ENCODE assay signal across 14 cellular contexts in the genomic region with DNA sequence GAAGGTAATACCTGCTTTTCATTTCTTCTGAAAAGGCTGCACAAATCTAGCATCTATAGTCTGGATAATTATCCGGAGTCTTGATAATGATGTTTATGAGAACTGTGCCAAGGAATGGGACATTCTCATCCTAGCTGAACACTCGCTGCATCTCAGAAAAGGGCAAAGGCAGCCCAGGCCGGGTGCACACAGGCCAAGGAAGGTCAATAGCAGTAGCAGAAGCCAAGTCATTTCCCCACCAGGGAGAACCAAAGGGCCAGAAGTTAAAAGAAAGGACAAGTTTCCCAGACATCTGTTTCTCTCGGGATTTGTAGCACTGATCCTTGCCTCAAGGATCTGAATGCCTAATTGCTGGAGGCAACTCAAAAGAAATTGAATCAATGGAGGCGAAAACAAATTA.
DNase-seq lines count a peak whose midpoint lies in the region; ATAC-seq and TF ChIP-seq lines count a peak whose summit lies in the region.
"Had no signal": no experiment of that assay in that cellular context is flagged by ENCODE, and none has a peak within 500 bp of the region (broad histone marks: within the 10 kb centered on the region; RNA-seq: fewer than 3 reads in every experiment).

No MANE protein-coding gene starts in this region.

- no peak overlapping the region for H3K4me3 Mint-ChIP-seq in nephron
- no peak overlapping the region for H3K4me3 Mint-ChIP-seq in stimulated activated naive CD8-positive, alpha-beta T cell treated with anti-CD3 and anti-CD28 coated beads, Interleukin-15, amount 100 ng/mL, for 72 hours
- H3K4me3 Mint-ChIP-seq: CD4-positive, alpha-beta T cell; IgD-negative memory B cell had no signal

- H3K36me3 ChIP-seq in right atrium auricular region (no peaks in the 10 kb centered on the region), heart right ventricle (no peaks in the 10 kb centered on the region)

- peaks cover 17% of the 10 kb centered on the region for H3K4me1 Mint-ChIP-seq in nephron
- no peaks in the 10 kb centered on the region for H3K4me1 Mint-ChIP-seq in stimulated activated naive CD8-positive, alpha-beta T cell treated with anti-CD3 and anti-CD28 coated beads, Interleukin-15, amount 100 ng/mL, for 72 hours
- H3K4me1 Mint-ChIP-seq: IgD-negative memory B cell had no signal

- H3K27me3 ChIP-seq in right atrium auricular region, result no peaks in the 10 kb centered on the region
- no peaks in the 10 kb centered on the region for H3K27me3 ChIP-seq in heart right ventricle
- no peaks in the 10 kb centered on the region for H3K27me3 ChIP-seq in foreskin keratinocyte

- H3K4me3 ChIP-seq in right atrium auricular region (no peak overlapping the region), heart right ventricle (no peak overlapping the region)
- H3K4me3 ChIP-seq: GM23248 had no signal

- peaks cover 3% of the 10 kb centered on the region for H3K9me3 Mint-ChIP-seq in nephron
- peaks cover 0 to 4% of the 10 kb centered on the region in 2 donors for H3K9me3 Mint-ChIP-seq in stimulated activated naive CD8-positive, alpha-beta T cell treated with anti-CD3 and anti-CD28 coated beads, Interleukin-15, amount 100 ng/mL, for 72 hours
- H3K9me3 Mint-ChIP-seq: CD4-positive, alpha-beta T cell; IgD-negative memory B cell had no signal

- H3K27me3 Mint-ChIP-seq in nephron (ENCODE audit: low read depth), result no peaks in the 10 kb centered on the region
- no peaks in the 10 kb centered on the region for H3K27me3 Mint-ChIP-seq in stimulated activated naive CD8-positive, alpha-beta T cell treated with anti-CD3 and anti-CD28 coated beads, Interleukin-15, amount 100 ng/mL, for 72 hours
- H3K27me3 Mint-ChIP-seq: CD4-positive, alpha-beta T cell; IgD-negative memory B cell had no signal

- H3K4me1 ChIP-seq in right atrium auricular region, result peaks cover 0 to 11% of the 10 kb centered on the region in 2 donors
- peaks cover 0 to 23% (median 11%) of the 10 kb centered on the region in 9 donors for H3K4me1 ChIP-seq in heart right ventricle
- H3K4me1 ChIP-seq in foreskin keratinocyte, result no peaks in the 10 kb centered on the region

- intact Hi-C loops in Right ventricle myocardium superior (cut with DNase I) (no loop called here), heart right ventricle (cut with DNase I) (no loop called here)

- 48 to 53% methylated on average over 5 of the region's 5 CpGs for WGBS in heart right ventricle, 2 donors

- ATAC-seq in Right ventricle myocardium superior (ENCODE audit: poor library complexity) (peak; percentile 76), heart right ventricle (peak in 7 of 8 donors; percentile 43 to 84 (median 65)), foreskin keratinocyte (no peak), HG03135 (IDR thresholded peaks at IDR 0.05; ENCODE audit: unreplicated experiment) (no peak)
- no peak for ATAC-seq in stimulated activated naive CD8-positive, alpha-beta T cell treated with anti-CD3 and anti-CD28 coated beads, Interleukin-15, amount 100 ng/mL, for 72 hours

- no peaks in the 10 kb centered on the region for H3K36me3 Mint-ChIP-seq in nephron (ENCODE audit: low read depth)
- H3K36me3 Mint-ChIP-seq: IgD-negative memory B cell had no signal

- H3K27ac Mint-ChIP-seq in nephron, result peak overlapping the region in 2 of 3 experiments; percentile 3 to 48
- no peak overlapping the region for H3K27ac Mint-ChIP-seq in stimulated activated naive CD8-positive, alpha-beta T cell treated with anti-CD3 and anti-CD28 coated beads, Interleukin-15, amount 100 ng/mL, for 72 hours
- H3K27ac Mint-ChIP-seq: CD4-positive, alpha-beta T cell; IgD-negative memory B cell had no signal

- no peak overlapping the region for H3K27ac ChIP-seq in right atrium auricular region
- H3K27ac ChIP-seq in heart right ventricle, result peak overlapping the region in 5 of 10 donors; percentile 9 to 72 (median 32)
- H3K27ac ChIP-seq in foreskin keratinocyte, result no peak overlapping the region
- H3K27ac ChIP-seq: GM23248 had no signal

- H3K9me3 ChIP-seq in right atrium auricular region (no peaks in the 10 kb centered on the region), heart right ventricle (no peaks in the 10 kb centered on the region)

- DNase-seq in Right ventricle myocardium superior (peak; percentile 59), right atrium auricular region (ENCODE audit: low spot score) (no peak), heart right ventricle (peak; percentile 38 to 40), foreskin keratinocyte (no peak)
- DNase-seq in stimulated activated naive CD8-positive, alpha-beta T cell treated with anti-CD3 and anti-CD28 coated beads, Interleukin-15, amount 100 ng/mL, for 72 hours, result no peak
- DNase-seq: ACHN; Calu3; CD4-positive, alpha-beta T cell; DMS 273 treated with DMSO at 0.1 percent for 48 hours; GM23248; H7 had no signal

- TF ChIP-seq CTCF in right atrium auricular region (IDR thresholded peaks at IDR 0.05), result no peak
- peak in 7 of 9 donors; percentile 12 to 39 (median 22) for TF ChIP-seq CTCF in heart right ventricle (IDR thresholded peaks at IDR 0.05)
- no peak for TF ChIP-seq CTCF in nephron (IDR thresholded peaks at IDR 0.05; ENCODE audit: unreplicated experiment in 3 of 3)
- no peak for TF ChIP-seq CTCF in foreskin keratinocyte (conservative IDR thresholded peaks at IDR 0.05)

Comparison
In these comparisons a context has a peak if more than half of its experiments do, and no peak if none do; other contexts are left out.
1. DNase-seq: peak in Right ventricle myocardium superior (single experiment) and heart right ventricle (2 of 2); none in right atrium auricular region (single experiment), foreskin keratinocyte (0 of 2) and stimulated activated naive CD8-positive, alpha-beta T cell treated with anti-CD3 and anti-CD28 coated beads, Interleukin-15, amount 100 ng/mL, for 72 hours (0 of 2).
2. CTCF ChIP-seq: peak in heart right ventricle (7 of 9); none in right atrium auricular region (0 of 2), nephron (0 of 3) and foreskin keratinocyte (single experiment).
3. ATAC-seq: peak in Right ventricle myocardium superior (single experiment) and heart right ventricle (7 of 8); none in foreskin keratinocyte (single experiment), stimulated activated naive CD8-positive, alpha-beta T cell treated with anti-CD3 and anti-CD28 coated beads, Interleukin-15, amount 100 ng/mL, for 72 hours (single experiment) and HG03135 (single experiment).
4. H3K27ac Mint-ChIP-seq: peak in nephron (2 of 3); none in stimulated activated naive CD8-positive, alpha-beta T cell treated with anti-CD3 and anti-CD28 coated beads, Interleukin-15, amount 100 ng/mL, for 72 hours (0 of 2).